8 cellular contexts compared by ENCODE assay signal in genomic region chr11:111230122-111230465, GRCh38. TPM values are rescaled to one million over a fixed set of nuclear protein-coding genes. Genes with fewer than 3 reads are reported as not detected.
DNase-seq lines count a peak whose midpoint lies in the region; ATAC-seq, FAIRE-seq and TF ChIP-seq lines count a peak whose summit lies in the region.

No MANE protein-coding gene starts in this region.

- H3K9me3 ChIP-seq in gastroesophageal sphincter = peaks cover 0 to under 1% (median 0%) of the 10 kb centered on the region in 3 donors

- H3K27ac ChIP-seq in gastroesophageal sphincter = no peak overlapping the region

- no peak for TF ChIP-seq POLR2A in gastroesophageal sphincter (IDR thresholded peaks at IDR 0.05)

- TF ChIP-seq CTCF in gastroesophageal sphincter (IDR thresholded peaks at IDR 0.05) = no peak

- TF ChIP-seq EP300 in gastroesophageal sphincter (IDR thresholded peaks at IDR 0.05) = no peak

- H3K27me3 ChIP-seq in gastroesophageal sphincter = no peaks in the 10 kb centered on the region

- FAIRE-seq in urothelium cell line (lab: Jason Lieb, UNC) = peak; percentile 82

- H3K9me3 Mint-ChIP-seq in activated naive CD4-positive, alpha-beta T cell treated with anti-CD3 and anti-CD28 coated beads, Interleukin-2, amount 50 U/mL, for 72 hours = no peaks in the 10 kb centered on the region

- H3K36me3 ChIP-seq in gastroesophageal sphincter = no peaks in the 10 kb centered on the region

- H3K36me3 Mint-ChIP-seq in activated naive CD4-positive, alpha-beta T cell treated with anti-CD3 and anti-CD28 coated beads, Interleukin-2, amount 50 U/mL, for 72 hours = no peaks in the 10 kb centered on the region

- peak; percentile 51 to 65 for ATAC-seq in activated naive CD4-positive, alpha-beta T cell treated with anti-CD3 and anti-CD28 coated beads, Interleukin-2, amount 50 U/mL, for 72 hours
- ATAC-seq in gastroesophageal sphincter = peak; percentile 38
- no peak for ATAC-seq in HG03108 (IDR thresholded peaks at IDR 0.05; ENCODE audit: unreplicated experiment)
- no peak for ATAC-seq in HG02840 (IDR thresholded peaks at IDR 0.05; ENCODE audit: low FRiP score, unreplicated experiment)

- DNase-seq in activated naive CD4-positive, alpha-beta T cell treated with anti-CD3 and anti-CD28 coated beads, Interleukin-2, amount 50 U/mL, for 72 hours (ENCODE audit: low spot score in 2 of 2) = no peak
- DNase-seq in activated naive CD4-positive, alpha-beta T cell treated with anti-CD3 and anti-CD28 coated beads, Interleukin-2, amount 50 U/mL, for 16 hours = no peak
- DNase-seq in HS-5 (ENCODE audit: low read depth) (peak; percentile 2), urothelium cell line (ENCODE audit: low spot score) (no peak), NCI-H2029 treated with DMSO at 0.1 percent for 48 hours (lab: John Stamatoyannopoulos, UW) (no peak)

- WGBS in gastroesophageal sphincter (ENCODE audit: low coverage in 1 of 2), 2 donors = 43 to 100% methylated on average over 2 to 5 of the region's 6 CpGs

- peak overlapping the region in 1 of 2 donors; percentile 50 for H3K4me3 ChIP-seq in gastroesophageal sphincter

- no peak overlapping the region for H3K27ac Mint-ChIP-seq in activated naive CD4-positive, alpha-beta T cell treated with anti-CD3 and anti-CD28 coated beads, Interleukin-2, amount 50 U/mL, for 72 hours

- peaks cover 0 to 10% (median 0%) of the 10 kb centered on the region in 3 donors for H3K4me1 ChIP-seq in gastroesophageal sphincter

RNA-seq across cellular contexts. Expression of gene POU2AF2, which starts 15.4 kb away (rescaled TPM):
- total RNA-seq in activated naive CD4-positive, alpha-beta T cell treated with anti-CD3 and anti-CD28 coated beads, Interleukin-2, amount 50 U/mL, for 72 hours = not detected
- total RNA-seq in gastroesophageal sphincter = under 1 TPM in 2 of 4 donors, not detected in 2; 0.59 to 0.81 TPM

Comparison
In these comparisons a context has a peak if more than half of its experiments do, and no peak if none do; other contexts are left out.
1. ATAC-seq: peak in activated naive CD4-positive, alpha-beta T cell treated with anti-CD3 and anti-CD28 coated beads, Interleukin-2, amount 50 U/mL, for 72 hours (2 of 2) and gastroesophageal sphincter (single experiment); none in HG03108 (single experiment) and HG02840 (single experiment).